Comparison of ENCODE assay signal across 1 cellular context in genomic region chr1:243791586-243792267, GRCh38.
TF ChIP-seq lines count a peak whose summit lies in the region.

No MANE protein-coding gene starts in this region.

TF ChIP-seq in GM12878, 131 proteins besides CTCF, POLR2A, EP300 and RAD21:
- no peak for TF ChIP-seq NFIC (IDR thresholded peaks at IDR 0.05; ENCODE audit: low read depth, low read length)
- TF ChIP-seq E4F1 (IDR thresholded peaks at IDR 0.05; ENCODE audit: borderline replicate concordance, partially characterized antibody): no peak
- TF ChIP-seq JUND (IDR thresholded peaks at IDR 0.05; ENCODE audit: low read depth, low read length): no peak
- no peak for TF ChIP-seq HDAC6 (IDR thresholded peaks at IDR 0.05; ENCODE audit: unreplicated experiment)
- no peak for TF ChIP-seq HCFC1 (IDR thresholded peaks at IDR 0.05; ENCODE audit: low read length)
- TF ChIP-seq FOS (IDR thresholded peaks at IDR 0.05; ENCODE audit: borderline replicate concordance, extremely low read depth, insufficient read length): no peak
- no peak for TF ChIP-seq PML (IDR thresholded peaks at IDR 0.05; ENCODE audit: low read length)
- TF ChIP-seq RAD51 (IDR thresholded peaks at IDR 0.05): no peak
- no peak for TF ChIP-seq BACH1 (IDR thresholded peaks at IDR 0.05; ENCODE audit: borderline replicate concordance)
- TF ChIP-seq TBL1XR1 (IDR thresholded peaks at IDR 0.05; ENCODE audit: low read depth, low read length): no peak
- TF ChIP-seq BCL11A (IDR thresholded peaks at IDR 0.05; ENCODE audit: low read depth, low read length): no peak
- no peak for TF ChIP-seq CEBPB (IDR thresholded peaks at IDR 0.05; ENCODE audit: borderline replicate concordance in 1 of 2, low read depth in 2 of 2, low read length in 2 of 2)
- no peak for TF ChIP-seq NR2F1 (conservative IDR thresholded peaks at IDR 0.05)
- no peak for TF ChIP-seq STAT1 (conservative IDR thresholded peaks at IDR 0.05)
